In genomic region chr17:83081561-83082201, GRCh38 we compare ENCODE assay signal across 2 cellular contexts.
TF ChIP-seq lines count a peak whose summit lies in the region.

No MANE protein-coding gene starts in this region.

TF ChIP-seq in HEK293, 187 proteins besides CTCF, POLR2A, EP300 and RAD21 (continued from another document):
- TF ChIP-seq ZBTB10 (tag by site-specific recombination; IDR thresholded peaks at IDR 0.05) (0 out of 2 replicates have a peak, but pooled peaks have one; percentile 29), OSR2 (tag by site-specific recombination; IDR thresholded peaks at IDR 0.05) (no peak), KLF8 (tag by site-specific recombination; IDR thresholded peaks at IDR 0.05) (peak; percentile 27; the same call in 1 of the 2 replicates), HIC1 (tag by site-specific recombination; IDR thresholded peaks at IDR 0.05) (no peak), ZNF311 (tag by site-specific recombination; IDR thresholded peaks at IDR 0.05; ENCODE audit: borderline replicate concordance) (no peak), ZFP37 (tag by site-specific recombination; IDR thresholded peaks at IDR 0.05) (no peak), PATZ1 (tag by site-specific recombination; IDR thresholded peaks at IDR 0.05) (peak; percentile 69; the same call in 1 of the 2 replicates), ZFP3 (tag by site-specific recombination; IDR thresholded peaks at IDR 0.05; ENCODE audit: low read depth) (no peak), KLF7 (tag by site-specific recombination; IDR thresholded peaks at IDR 0.05; ENCODE audit: borderline replicate concordance) (0 out of 2 replicates have a peak, but pooled peaks have one; percentile 11), ZBTB21 (tag by site-specific recombination; IDR thresholded peaks at IDR 0.05) (no peak), EGR2 (tag by site-specific recombination; IDR thresholded peaks at IDR 0.05; ENCODE audit: low read depth) (no peak), ZBTB44 (tag by site-specific recombination; IDR thresholded peaks at IDR 0.05) (no peak)

TF ChIP-seq in HepG2, 621 proteins besides CTCF, POLR2A, EP300 and RAD21 (continued from another document):
- TF ChIP-seq ZBTB40 (IDR thresholded peaks at IDR 0.05) (no peak), ZBTB40 (CRISPR knock-in tag; IDR thresholded peaks at IDR 0.05) (no peak), ZBTB3 (CRISPR knock-in tag; IDR thresholded peaks at IDR 0.05; ENCODE audit: borderline replicate concordance, low read depth) (no peak), ESRRA (CRISPR knock-in tag; IDR thresholded peaks at IDR 0.05; ENCODE audit: low read depth) (no peak), ZNF530 (CRISPR knock-in tag; IDR thresholded peaks at IDR 0.05; ENCODE audit: low read depth) (no peak), CEBPG (CRISPR knock-in tag; IDR thresholded peaks at IDR 0.05) (no peak), ZNF607 (CRISPR knock-in tag; IDR thresholded peaks at IDR 0.05; ENCODE audit: borderline replicate concordance) (no peak), EHMT2 (IDR thresholded peaks at IDR 0.05; ENCODE audit: borderline replicate concordance, low read depth, low read length) (no peak), ZFP36 (IDR thresholded peaks at IDR 0.05; ENCODE audit: borderline replicate concordance, low read depth, low read length, partially characterized antibody) (no peak), HNRNPUL1 (IDR thresholded peaks at IDR 0.05; ENCODE audit: low read depth, low read length) (no peak), HOMEZ (CRISPR knock-in tag; IDR thresholded peaks at IDR 0.05; ENCODE audit: low read depth) (no peak), SRSF1 (optimal IDR thresholded peaks at IDR 0.05; ENCODE audit: low read depth, low read length) (peak; percentile 30), ZNF75D (CRISPR knock-in tag; IDR thresholded peaks at IDR 0.05; ENCODE audit: borderline replicate concordance) (no peak), ZBTB14 (CRISPR knock-in tag; IDR thresholded peaks at IDR 0.05) (no peak), HNRNPLL (IDR thresholded peaks at IDR 0.05; ENCODE audit: low read depth, low read length, poor library complexity, severe bottlenecking) (peak; percentile 12), CREB1 (IDR thresholded peaks at IDR 0.05) (peak; percentile 27; the same call in 1 of the 2 replicates), CREB1 (CRISPR knock-in tag; IDR thresholded peaks at IDR 0.05) (no peak), ZNF317 (CRISPR knock-in tag; IDR thresholded peaks at IDR 0.05) (no peak), ZBTB37 (CRISPR knock-in tag; IDR thresholded peaks at IDR 0.05) (no peak)
